Comparison of ENCODE assay signal across 15 cellular contexts in genomic region chr10:89345367-89345766, GRCh38. TPM values are rescaled to one million over a fixed set of nuclear protein-coding genes. Genes with fewer than 3 reads are reported as not detected.
"Had no signal": no experiment of that assay in that cellular context is flagged by ENCODE, and none has a peak within 500 bp of the region (broad histone marks: within the 10 kb centered on the region; RNA-seq: fewer than 3 reads in every experiment).

No MANE protein-coding gene starts in this region.

RNA-seq across cellular contexts. Expression of gene IFIT1B, which starts 32.5 kb away (rescaled TPM):
- total RNA-seq: activated CD4-positive, alpha-beta T cell treated with anti-CD3 and anti-CD28 coated beads for 36 hours; activated CD4-positive, alpha-beta T cell treated with anti-CD3 and anti-CD28 coated beads, Interleukin-2, amount 10 ng/mL, durations not matched to agents 7 days and 5 days; activated CD8-positive, alpha-beta memory T cell treated with anti-CD3 and anti-CD28 coated beads for 36 hours; activated CD8-positive, alpha-beta T cell treated with anti-CD3 and anti-CD28 coated beads, Interleukin-2, amount 10 ng/mL, durations not matched to agents 7 days and 5 days; activated naive CD4-positive, alpha-beta T cell treated with anti-CD3 and anti-CD28 coated beads for 36 hours; activated naive CD4-positive, alpha-beta T cell treated with anti-CD3 and anti-CD28 coated beads, Interleukin-2, amount 50 U/mL, for 72 hours; activated naive CD8-positive, alpha-beta T cell treated with anti-CD3 and anti-CD28 coated beads for 36 hours; activated T-cell treated with anti-CD3 and anti-CD28 coated beads, Interleukin-2, amount 50 U/mL, for 4 hours; activated T-cell treated with anti-CD3 and anti-CD28 coated beads, Interleukin-2, amount 50 U/mL, for 72 hours; activated T-helper 1 cell treated with anti-CD3 and anti-CD28 coated beads, Interleukin-12 subunit alpha, Interleukin-12 subunit beta, Interleukin-2, Interleukin-4 antibody, amounts not matched to agents 30 ng/mL and 10 ng/mL and 1 ng/mL, durations not matched to agents 14 hours and 24 hours and 36 hours; activated T-helper 17 cell treated with anti-CD3 and anti-CD28 coated beads, Interleukin-2, amount 50 U/mL, for 72 hours; astrocyte; body of pancreas; breast epithelium had no signal
- polyA plus RNA-seq: aorta had no signal
